In the genomic region with DNA sequence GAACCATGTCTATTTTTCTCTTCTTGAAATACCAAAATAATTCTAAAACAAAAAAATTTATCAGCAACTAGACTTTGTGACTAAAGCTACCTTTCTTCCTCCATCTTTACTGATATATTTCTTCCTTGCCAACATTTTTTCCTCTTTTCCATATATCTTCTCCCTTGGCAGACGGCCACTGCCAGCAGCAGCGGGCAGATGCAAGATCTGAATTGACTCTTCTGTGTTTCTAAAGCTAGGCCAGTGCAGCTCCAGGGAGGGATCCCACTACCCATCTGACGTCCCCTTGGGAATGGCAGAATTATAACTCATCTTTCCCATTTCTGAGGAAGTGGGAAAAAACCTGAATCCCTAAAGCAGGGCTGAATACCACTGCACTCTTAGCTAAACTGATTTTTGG, we compare ENCODE assay signal across 20 cellular contexts.
DNase-seq lines count a peak whose midpoint lies in the region; ATAC-seq and TF ChIP-seq lines count a peak whose summit lies in the region.
"Had no signal": no experiment of that assay in that cellular context is flagged by ENCODE, and none has a peak within 500 bp of the region (broad histone marks: within the 10 kb centered on the region; RNA-seq: fewer than 3 reads in every experiment).

No MANE protein-coding gene starts in this region.

- no peak overlapping the region for H3K56ac ChIP-seq in IMR-90 (ENCODE audit: extremely low read depth, insufficient read depth, low read length)

- no peak overlapping the region for H2BK120ac ChIP-seq in IMR-90 (ENCODE audit: low read depth, low read length)

- no CpG with 5 or more reads among the region's 3 CpGs for WGBS in IMR-90 (ENCODE audit: extremely low coverage in 2 of 2, insufficient read length in 1 of 2), 2 experiments

- H2AFZ ChIP-seq in IMR-90 (replicated peaks; ENCODE audit: low read length, poor library complexity) (no peak overlapping the region), neural progenitor cell (replicated peaks) (peak overlapping the region; percentile 48)

- H3K27me3 Mint-ChIP-seq in neural progenitor cell (ENCODE audit: insufficient read depth, low read depth) = peaks cover 4% of the 10 kb centered on the region
- no peaks in the 10 kb centered on the region for H3K27me3 Mint-ChIP-seq in stimulated activated naive B cell treated with anti-CD40 and anti-IgM and Interleukin-4, amounts not matched to agents 10 μg/mL and 1 μg/mL and 100 μg/mL, for 72 hours
- H3K27me3 Mint-ChIP-seq: B cell; CD4-positive, alpha-beta T cell had no signal

- H3K18ac ChIP-seq in IMR-90 (ENCODE audit: low read depth, low read length) = no peak overlapping the region

- H4K20me1 ChIP-seq in IMR-90 (ENCODE audit: insufficient read depth, low read length) (no peaks in the 10 kb centered on the region), neural progenitor cell (ENCODE audit: low read depth) (no peaks in the 10 kb centered on the region)
- H4K20me1 ChIP-seq: BLaER1 treated with 17β-estradiol and CSF1 and Interleukin-3, amounts not matched to agents 10 nM and 100 nM had no signal

- in situ Hi-C loops in IMR-90 (cut with MboI; ENCODE audit: low sequenced_read_pairs) = no loop called here

- no peak overlapping the region for H3K27ac Mint-ChIP-seq in neural progenitor cell
- no peak overlapping the region for H3K27ac Mint-ChIP-seq in stimulated activated naive B cell treated with anti-CD40 and anti-IgM and Interleukin-4, amounts not matched to agents 10 μg/mL and 1 μg/mL and 100 μg/mL, for 72 hours
- H3K27ac Mint-ChIP-seq: B cell; CD4-positive, alpha-beta T cell; CD8-positive, alpha-beta T cell had no signal

- H2BK20ac ChIP-seq in IMR-90 (ENCODE audit: low read depth, low read length) = no peak overlapping the region

- no peak for TF ChIP-seq POLR2A in IMR-90 (IDR thresholded peaks at IDR 0.05; ENCODE audit: low read depth, low read length)

- H4K91ac ChIP-seq in IMR-90 (ENCODE audit: insufficient read depth, low read depth, low read length) = no peak overlapping the region

- H3K9ac ChIP-seq in IMR-90 (ENCODE audit: low read depth, low read length) (no peak overlapping the region), neural progenitor cell (no peak overlapping the region), colonic mucosa (ENCODE audit: low read depth in 2 of 2, low read length in 2 of 2) (no peak overlapping the region)
- H3K9ac ChIP-seq: BLaER1 treated with 17β-estradiol and CSF1 and Interleukin-3, amounts not matched to agents 10 nM and 100 nM had no signal

- BruUV-seq in IMR-90 (replicated peaks; lab: Mats Ljungman, UMichigan) = no TSS peak

- no peak overlapping the region for H2BK5ac ChIP-seq in IMR-90 (ENCODE audit: low read depth, low read length, poor library complexity, severe bottlenecking)

- H4K8ac ChIP-seq in IMR-90 (ENCODE audit: low read depth in 2 of 2, low read length in 2 of 2) = no peak overlapping the region

- TF ChIP-seq CTCF in IMR-90 (conservative IDR thresholded peaks at IDR 0.05; ENCODE audit: low read depth, low read length) (no peak), neural progenitor cell (IDR thresholded peaks at IDR 0.05) (no peak), colonic mucosa (IDR thresholded peaks at IDR 0.05) (no peak)

- H3K4me1 ChIP-seq in IMR-90 (ENCODE audit: control insufficient read depth, insufficient read depth, low read length) = no peaks in the 10 kb centered on the region
- H3K4me1 ChIP-seq in neural progenitor cell = no peaks in the 10 kb centered on the region
- peaks cover 3% of the 10 kb centered on the region for H3K4me1 ChIP-seq in colonic mucosa
- H3K4me1 ChIP-seq: A549, Caco-2 had no signal

- H3K9me3 ChIP-seq in IMR-90 (ENCODE audit: control insufficient read depth, insufficient read depth, low read length) (no peaks in the 10 kb centered on the region), neural progenitor cell (ENCODE audit: low read depth) (no peaks in the 10 kb centered on the region), colonic mucosa (no peaks in the 10 kb centered on the region)
- H3K9me3 ChIP-seq: A549, Caco-2 had no signal

- intact Hi-C loops in IMR-90 (cut with micrococcal nuclease) = no loop called here
- intact Hi-C loops in colonic mucosa (cut with DNase I) = no loop called here

- H3F3A ChIP-seq in neural progenitor cell (ENCODE audit: low read depth) = no peaks in the 10 kb centered on the region

- no peak overlapping the region for H3K4me3 Mint-ChIP-seq in neural progenitor cell
- H3K4me3 Mint-ChIP-seq in stimulated activated naive B cell treated with anti-CD40 and anti-IgM and Interleukin-4, amounts not matched to agents 10 μg/mL and 1 μg/mL and 100 μg/mL, for 72 hours = no peak overlapping the region
- H3K4me3 Mint-ChIP-seq: B cell; CD4-positive, alpha-beta T cell; CD8-positive, alpha-beta T cell had no signal

- H3K14ac ChIP-seq in IMR-90 (replicated peaks; ENCODE audit: low read depth, low read length) = no peak overlapping the region

- H3K9me3 Mint-ChIP-seq in neural progenitor cell = peaks cover 2% of the 10 kb centered on the region
- H3K9me3 Mint-ChIP-seq in stimulated activated naive B cell treated with anti-CD40 and anti-IgM and Interleukin-4, amounts not matched to agents 10 μg/mL and 1 μg/mL and 100 μg/mL, for 72 hours = no peaks in the 10 kb centered on the region
- H3K9me3 Mint-ChIP-seq: CD4-positive, alpha-beta T cell had no signal

- ATAC-seq in IMR-90 (ENCODE audit: low read depth) = no peak
- ATAC-seq in stimulated activated naive B cell treated with anti-CD40 and anti-IgM and Interleukin-4, amounts not matched to agents 10 μg/mL and 1 μg/mL and 100 μg/mL, for 72 hours (replicated peaks) = no peak
- ATAC-seq: A549; CD8-positive, alpha-beta T cell; GM12878 had no signal

- TF ChIP-seq RAD21 in IMR-90 (IDR thresholded peaks at IDR 0.05; ENCODE audit: low read length) = no peak

- DNase-seq in IMR-90 = no peak
- peak; percentile 8 for DNase-seq in NCI-H446 treated with DMSO at 0.1 percent for 48 hours (lab: John Stamatoyannopoulos, UW)
- no peak for DNase-seq in neural progenitor cell (ENCODE audit: low spot score)
- peak; percentile 19 for DNase-seq in superior temporal gyrus (ENCODE audit: extremely low spot score)
- DNase-seq in activated CD4-positive, CD25-positive, alpha-beta regulatory T cell treated with anti-CD3 and anti-CD28 coated beads, Interleukin-2, amount 50 U/mL, for 72 hours = no peak
- no peak for DNase-seq in 8988T
- no peak for DNase-seq in stimulated activated naive B cell treated with anti-CD40 and anti-IgM and Interleukin-4, amounts not matched to agents 10 μg/mL and 1 μg/mL and 100 μg/mL, for 72 hours
- no peak for DNase-seq in colonic mucosa
- DNase-seq: AML-193; Caco-2; Calu3; CD4-positive, alpha-beta T cell; CD8-positive, alpha-beta T cell; DMS79 treated with DMSO at 0.1 percent for 48 hours; GDM1 had no signal

- H2BK15ac ChIP-seq in IMR-90 (ENCODE audit: low read depth, low read length) = no peak overlapping the region

- dilution Hi-C loops in IMR-90 (cut with HindIII; ENCODE audit: low sequenced_read_pairs, unreplicated experiment) = no loop called here

- H2AK9ac ChIP-seq in IMR-90 (replicated peaks; ENCODE audit: low read depth, low read length, poor library complexity) = peak overlapping the region; percentile 23

- CTCF ChIA-PET in IMR-90 (lab: Yijun Ruan, JAX) = interaction anchor here (0.6 kb wide), 1 partner anchor 30 kb away, joined by 5 read pairs; no protein-coding TSS in a partner anchor

- H3K36me3 Mint-ChIP-seq in neural progenitor cell = no peaks in the 10 kb centered on the region
- peaks cover 4 to 14% of the 10 kb centered on the region in 2 donors for H3K36me3 Mint-ChIP-seq in stimulated activated naive B cell treated with anti-CD40 and anti-IgM and Interleukin-4, amounts not matched to agents 10 μg/mL and 1 μg/mL and 100 μg/mL, for 72 hours

- H3K4me3 ChIP-seq in IMR-90 (ENCODE audit: insufficient read depth, low read depth, low read length) = no peak overlapping the region
- H3K4me3 ChIP-seq in neural progenitor cell = no peak overlapping the region
- no peak overlapping the region for H3K4me3 ChIP-seq in colonic mucosa
- H3K4me3 ChIP-seq: A549; BLaER1 treated with 17β-estradiol and CSF1 and Interleukin-3, amounts not matched to agents 10 nM and 100 nM; GM12878 had no signal

- H3K27me3 ChIP-seq in IMR-90 (ENCODE audit: control insufficient read depth, insufficient read depth, low read length) (no peaks in the 10 kb centered on the region), neural progenitor cell (no peaks in the 10 kb centered on the region), colonic mucosa (no peaks in the 10 kb centered on the region)
- H3K27me3 ChIP-seq: BLaER1 treated with 17β-estradiol and CSF1 and Interleukin-3, amounts not matched to agents 10 nM and 100 nM had no signal

- H3K23ac ChIP-seq in IMR-90 (ENCODE audit: low read depth, low read length) = no peak overlapping the region

- H4K5ac ChIP-seq in IMR-90 (ENCODE audit: low read depth, low read length) = no peak overlapping the region

- H3K79me1 ChIP-seq in IMR-90 (ENCODE audit: low read depth in 1 of 2, low read length in 2 of 2) = no peaks in the 10 kb centered on the region

- no peak overlapping the region for H3K4ac ChIP-seq in IMR-90 (ENCODE audit: low read depth, low read length)

- H3K4me2 ChIP-seq in IMR-90 (ENCODE audit: low read depth, low read length) (no peak overlapping the region), neural progenitor cell (no peak overlapping the region)
- H3K4me2 ChIP-seq: A549; BLaER1 treated with 17β-estradiol and CSF1 and Interleukin-3, amounts not matched to agents 10 nM and 100 nM had no signal

- POLR2A ChIA-PET in IMR-90 (lab: Charles Lee; ENCODE audit: unreplicated experiment) = no interaction called here

- no peaks in the 10 kb centered on the region for H3K79me2 ChIP-seq in neural progenitor cell (ENCODE audit: low read depth)

- H3K27ac ChIP-seq in IMR-90 (ENCODE audit: insufficient read depth, low read length) (no peak overlapping the region), neural progenitor cell (no peak overlapping the region), colonic mucosa (no peak overlapping the region)
- H3K27ac ChIP-seq: A549; BLaER1 treated with 17β-estradiol and CSF1 and Interleukin-3, amounts not matched to agents 10 nM and 100 nM; C4-2B had no signal

- H3K36me3 ChIP-seq in IMR-90 (ENCODE audit: control insufficient read depth, insufficient read depth, low read length) (no peaks in the 10 kb centered on the region), neural progenitor cell (no peaks in the 10 kb centered on the region), colonic mucosa (no peaks in the 10 kb centered on the region)
- H3K36me3 ChIP-seq: BLaER1 treated with 17β-estradiol and CSF1 and Interleukin-3, amounts not matched to agents 10 nM and 100 nM had no signal

- H2AK5ac ChIP-seq in IMR-90 (ENCODE audit: low read depth, low read length) = no peak overlapping the region

- H3K9me1 ChIP-seq in IMR-90 (ENCODE audit: insufficient read depth, low read length) = no peaks in the 10 kb centered on the region

- no peaks in the 10 kb centered on the region for H3K4me1 Mint-ChIP-seq in neural progenitor cell
- no peaks in the 10 kb centered on the region for H3K4me1 Mint-ChIP-seq in stimulated activated naive B cell treated with anti-CD40 and anti-IgM and Interleukin-4, amounts not matched to agents 10 μg/mL and 1 μg/mL and 100 μg/mL, for 72 hours
- H3K4me1 Mint-ChIP-seq: B cell had no signal

TF ChIP-seq in IMR-90, 13 proteins besides CTCF, POLR2A, EP300 and RAD21 (continues in another document):
- TF ChIP-seq MXI1 (IDR thresholded peaks at IDR 0.05; ENCODE audit: borderline replicate concordance, low read depth, low read length) = no peak

Comparison
In these comparisons a context has a peak if more than half of its experiments do, and no peak if none do; other contexts are left out.
1. DNase-seq: peak in NCI-H446 treated with DMSO at 0.1 percent for 48 hours (single experiment) and superior temporal gyrus (single experiment); none in IMR-90 (single experiment), neural progenitor cell (single experiment), activated CD4-positive, CD25-positive, alpha-beta regulatory T cell treated with anti-CD3 and anti-CD28 coated beads, Interleukin-2, amount 50 U/mL, for 72 hours (single experiment), 8988T (single experiment), stimulated activated naive B cell treated with anti-CD40 and anti-IgM and Interleukin-4, amounts not matched to agents 10 μg/mL and 1 μg/mL and 100 μg/mL, for 72 hours (single experiment) and colonic mucosa (single experiment).